ENCODE assay signal across 9 cellular contexts in genomic region chr1:198651685-198652400, GRCh38. TPM values are rescaled to one million over a fixed set of nuclear protein-coding genes. Genes with fewer than 3 reads are reported as not detected.
A peak's percentile ranks its signal among the peaks of the same experiment; 100 is the strongest.
DNase-seq lines count a peak whose midpoint lies in the region; ATAC-seq and TF ChIP-seq lines count a peak whose summit lies in the region.
"Had no signal": no experiment of that assay in that cellular context is flagged by ENCODE, and none has a peak within 500 bp of the region (broad histone marks: within the 10 kb centered on the region; RNA-seq: fewer than 3 reads in every experiment).

No MANE protein-coding gene starts in this region.

- H3K4me1 ChIP-seq in GM23248 (ENCODE audit: insufficient read depth) (peaks cover 28% of the 10 kb centered on the region), body of pancreas (no peaks in the 10 kb centered on the region)

- 0 out of 2 replicates have a peak overlapping the region, but pooled peaks have one; percentile 2 for H2AFZ ChIP-seq in GM23248

- H3K27me3 ChIP-seq in GM23248 (replicated peaks; ENCODE audit: insufficient read depth) (no peaks in the 10 kb centered on the region), body of pancreas (no peaks in the 10 kb centered on the region)

- TF ChIP-seq CTCF in body of pancreas (IDR thresholded peaks at IDR 0.05): no peak

- H3K4me3 ChIP-seq in GM23248 (no peak overlapping the region), body of pancreas (no peak overlapping the region)

- H3K9me3 ChIP-seq in GM23248 (ENCODE audit: low read depth) (no peaks in the 10 kb centered on the region), body of pancreas (no peaks in the 10 kb centered on the region)

- H3K36me3 Mint-ChIP-seq in naive thymus-derived CD8-positive, alpha-beta T cell: peaks cover 16 to 63% (median 31%) of the 10 kb centered on the region in 3 donors

- WGBS in GM23248 (ENCODE audit: low coverage in 1 of 2, low lambda C conversion rate in 2 of 2, missing lambda C conversion rate in 2 of 2), 2 experiments: 87% methylated on average over 7 of the region's 7 CpGs
- WGBS in body of pancreas, 2 donors: 54 to 63% methylated on average over 7 of the region's 7 CpGs

- no peaks in the 10 kb centered on the region for H3K9me3 Mint-ChIP-seq in naive thymus-derived CD8-positive, alpha-beta T cell

- H3K9me2 ChIP-seq in GM23248 (ENCODE audit: insufficient read depth): no peaks in the 10 kb centered on the region

- in situ Hi-C loops in GM23248 (cut with MboI): no loop called here

- ATAC-seq in GM18520 (IDR thresholded peaks at IDR 0.05; ENCODE audit: unreplicated experiment): peak; percentile 28
- ATAC-seq in naive thymus-derived CD8-positive, alpha-beta T cell: peak; percentile 13 to 16
- no peak for ATAC-seq in SK-N-SH treated with all-trans-retinoic acid at 6 μM for 48 hours
- no peak for ATAC-seq in body of pancreas

- H3K27ac Mint-ChIP-seq in naive thymus-derived CD8-positive, alpha-beta T cell: peak overlapping the region; percentile 83 to 99 (median 96)

- H3K79me2 ChIP-seq in GM23248 (ENCODE audit: insufficient read depth): no peaks in the 10 kb centered on the region

- POLR2A ChIA-PET in naive thymus-derived CD8-positive, alpha-beta T cell (lab: Charles Lee): interaction anchor here (1.1 to 3.9 kb wide), 6 partner anchors 11 to 34 kb away, joined by 3 to 48 read pairs (median 6); no protein-coding TSS in a partner anchor

- H3K4me2 ChIP-seq in GM23248 (ENCODE audit: unreplicated experiment): no peak overlapping the region

- no peak for TF ChIP-seq POLR2A in body of pancreas (IDR thresholded peaks at IDR 0.05)

- intact Hi-C loops in body of pancreas (cut with DNase I): no loop called here

- no peaks in the 10 kb centered on the region for H3K27me3 Mint-ChIP-seq in naive thymus-derived CD8-positive, alpha-beta T cell

- peaks cover 20% of the 10 kb centered on the region for H3F3A ChIP-seq in GM23248 (ENCODE audit: insufficient read depth)

- H3K36me3 ChIP-seq in GM23248 (ENCODE audit: low read depth) (0 out of 2 replicates have a peak, but pooled peaks cover 5% of the 10 kb centered on the region), body of pancreas (replicated peaks in 1 of 2; ENCODE audit: insufficient read depth in 1 of 2, low read depth in 2 of 2) (no peaks in the 10 kb centered on the region)

- peaks cover 34 to 83% (median 63%) of the 10 kb centered on the region in 4 donors for H3K4me1 Mint-ChIP-seq in naive thymus-derived CD8-positive, alpha-beta T cell

- no peaks in the 10 kb centered on the region for H4K20me1 ChIP-seq in GM23248 (ENCODE audit: insufficient read depth)

- peak overlapping the region; percentile 75 to 91 (median 85) for H3K4me3 Mint-ChIP-seq in naive thymus-derived CD8-positive, alpha-beta T cell

- H3K9ac ChIP-seq in GM23248: no peak overlapping the region

- H3K27ac ChIP-seq in GM23248 (no peak overlapping the region), body of pancreas (no peak overlapping the region)

- DNase-seq in GM23248 (no peak), MV-4-11 (lab: John Stamatoyannopoulos, UW) (peak; percentile 48), NCI-H1105 (lab: John Stamatoyannopoulos, UW) (no peak), body of pancreas (no peak)
- DNase-seq in naive thymus-derived CD8-positive, alpha-beta T cell: no peak
- DNase-seq: erythroblast, NCI-H1930 had no signal

TF ChIP-seq in SK-N-SH treated with all-trans-retinoic acid at 6 μM for 48 hours, 23 proteins besides CTCF, POLR2A, EP300 and RAD21:
- TF ChIP-seq TCF4 (CRISPR knock-in tag; IDR thresholded peaks at IDR 0.05; ENCODE audit: borderline replicate concordance) (no peak), ZC3H10 (CRISPR knock-in tag; IDR thresholded peaks at IDR 0.05) (no peak), TOX (CRISPR knock-in tag; IDR thresholded peaks at IDR 0.05; ENCODE audit: borderline replicate concordance) (no peak), BACH2 (CRISPR knock-in tag; IDR thresholded peaks at IDR 0.05; ENCODE audit: borderline replicate concordance) (no peak), ESRRG (CRISPR knock-in tag; IDR thresholded peaks at IDR 0.05) (no peak), SNAI2 (CRISPR knock-in tag; IDR thresholded peaks at IDR 0.05) (no peak), PATZ1 (CRISPR knock-in tag; IDR thresholded peaks at IDR 0.05; ENCODE audit: borderline replicate concordance) (no peak), GLIS3 (CRISPR knock-in tag; IDR thresholded peaks at IDR 0.05) (no peak), ZNF70 (CRISPR knock-in tag; IDR thresholded peaks at IDR 0.05) (no peak), ARNTL (CRISPR knock-in tag; IDR thresholded peaks at IDR 0.05; ENCODE audit: borderline replicate concordance, low read depth) (no peak), ZNF565 (CRISPR knock-in tag; conservative IDR thresholded peaks at IDR 0.05; ENCODE audit: low read depth) (no peak), ZFP3 (CRISPR knock-in tag; IDR thresholded peaks at IDR 0.05) (no peak), RARB (CRISPR knock-in tag; IDR thresholded peaks at IDR 0.05) (no peak), ISL1 (CRISPR knock-in tag; IDR thresholded peaks at IDR 0.05) (no peak), CSDC2 (CRISPR knock-in tag; IDR thresholded peaks at IDR 0.05) (no peak), ZFP30 (CRISPR knock-in tag; IDR thresholded peaks at IDR 0.05) (no peak)
TF ChIP-seq in SK-N-SH treated with all-trans-retinoic acid at 6 μM for 48 hours: peak in this region for 0.

RNA-seq across cellular contexts. Expression of gene PTPRC, which starts 13.0 kb away (rescaled TPM):
- 0.38 and 0.86 TPM in 2 replicates for total RNA-seq in GM23248 (2014; rRNA removed; shearing (Covaris generic))
- polyA plus RNA-seq in GM23248 (2016; fragmentation: Nextera tagmentation; extraction: Ambion mirVana): 0.66 and 0.70 TPM in 2 replicates
- total RNA-seq in naive thymus-derived CD8-positive, alpha-beta T cell: 100 to 1,000 TPM; 906 to 970 TPM
- 1,000 to 10,000 TPM in 2 of 3 donors, 100 to 1,000 TPM in 1; 980 to 1,253 (median 1,023) TPM for polyA plus RNA-seq in naive thymus-derived CD8-positive, alpha-beta T cell
- total RNA-seq in body of pancreas: 1 to 10 TPM; 3.3 to 9.9 TPM

Comparison
In these comparisons a context has a peak if more than half of its experiments do, and no peak if none do; other contexts are left out.
1. ATAC-seq: peak in GM18520 (single experiment) and naive thymus-derived CD8-positive, alpha-beta T cell (2 of 2); none in SK-N-SH treated with all-trans-retinoic acid at 6 μM for 48 hours (single experiment) and body of pancreas (single experiment).
2. RNA of gene PTPRC, which starts 13.0 kb away (total RNA-seq): 906 to 970 TPM in naive thymus-derived CD8-positive, alpha-beta T cell; 3.3 to 9.9 TPM in body of pancreas and 0.38 to 0.86 TPM in GM23248; every median in the first group is over 10 times any median in the second.